In genomic region chr7:105853931-105854419, GRCh38 we compare ENCODE assay signal across 11 cellular contexts. TPM values are rescaled to one million over a fixed set of nuclear protein-coding genes. Genes with fewer than 3 reads are reported as not detected.
DNase-seq lines count a peak whose midpoint lies in the region; ATAC-seq and TF ChIP-seq lines count a peak whose summit lies in the region.
"Had no signal": no experiment of that assay in that cellular context is flagged by ENCODE, and none has a peak within 500 bp of the region (broad histone marks: within the 10 kb centered on the region; RNA-seq: fewer than 3 reads in every experiment).

No MANE protein-coding gene starts in this region.

- peaks cover under 1% of the 10 kb centered on the region for H3K36me3 Mint-ChIP-seq in activated T-helper 2 cell treated with anti-CD3 and anti-CD28 coated beads, Interferon-gamma antibody, Interleukin-2, Interleukin-4, amounts not matched to agents 10 μg/mL and 5 μg/mL and 100 μg/mL, durations not matched to agents 14 hours and 24 hours and 36 hours (ENCODE audit: low read depth)

- no peaks in the 10 kb centered on the region for H3K9me3 ChIP-seq in vagina
- H3K9me3 ChIP-seq: gastrocnemius medialis had no signal

- no peak for TF ChIP-seq CTCF in vagina (IDR thresholded peaks at IDR 0.05)

- TF ChIP-seq POLR2A in vagina (IDR thresholded peaks at IDR 0.05), result no peak

- ATAC-seq in Right ventricle myocardium inferior, result peak; percentile 36
- no peak for ATAC-seq in GM18870 (IDR thresholded peaks at IDR 0.05; ENCODE audit: unreplicated experiment)
- ATAC-seq: activated T-cell treated with anti-CD3 and anti-CD28 coated beads, Interleukin-2, amount 50 U/mL, for 4 hours had no signal

- peaks cover 20% of the 10 kb centered on the region for H3K4me1 ChIP-seq in vagina
- H3K4me1 ChIP-seq: gastrocnemius medialis had no signal

- H3K4me1 Mint-ChIP-seq in activated T-helper 2 cell treated with anti-CD3 and anti-CD28 coated beads, Interferon-gamma antibody, Interleukin-2, Interleukin-4, amounts not matched to agents 10 μg/mL and 5 μg/mL and 100 μg/mL, durations not matched to agents 14 hours and 24 hours and 36 hours (ENCODE audit: low read depth), result peaks cover 51% of the 10 kb centered on the region

- peak overlapping the region in 1 of 2 donors; percentile 8 for H3K4me3 ChIP-seq in vagina
- H3K4me3 ChIP-seq: gastrocnemius medialis, lung had no signal

- H3K27ac Mint-ChIP-seq in activated T-helper 2 cell treated with anti-CD3 and anti-CD28 coated beads, Interferon-gamma antibody, Interleukin-2, Interleukin-4, amounts not matched to agents 10 μg/mL and 5 μg/mL and 100 μg/mL, durations not matched to agents 14 hours and 24 hours and 36 hours, result no peak overlapping the region

- H3K4me3 Mint-ChIP-seq in activated T-helper 2 cell treated with anti-CD3 and anti-CD28 coated beads, Interferon-gamma antibody, Interleukin-2, Interleukin-4, amounts not matched to agents 10 μg/mL and 5 μg/mL and 100 μg/mL, durations not matched to agents 14 hours and 24 hours and 36 hours (ENCODE audit: low read depth), result no peak overlapping the region
- H3K4me3 Mint-ChIP-seq: activated T-cell treated with anti-CD3 and anti-CD28 coated beads, Interleukin-2, amount 50 U/mL, for 4 hours had no signal

- no peaks in the 10 kb centered on the region for H3K27me3 ChIP-seq in vagina
- H3K27me3 ChIP-seq: gastrocnemius medialis had no signal

- DNase-seq in Right ventricle myocardium inferior (ENCODE audit: missing footprints) (no peak), cardiac septum (ENCODE audit: low spot score) (no peak), iPS-NIHi11 (ENCODE audit: low spot score) (peak; percentile 19), vagina (ENCODE audit: extremely low spot score in 2 of 2) (peak in 1 of 2 donors; percentile 89), SW 1271 (lab: John Stamatoyannopoulos, UW) (no peak)
- DNase-seq in activated CD8-positive, alpha-beta memory T cell treated with anti-CD3 and anti-CD28 coated beads, Interleukin-2, amount 50 U/mL, for 48 hours, result peak; percentile 37
- DNase-seq in activated T-helper 2 cell treated with anti-CD3 and anti-CD28 coated beads, Interferon-gamma antibody, Interleukin-2, Interleukin-4, amounts not matched to agents 10 μg/mL and 5 μg/mL and 100 μg/mL, durations not matched to agents 14 hours and 24 hours and 36 hours (ENCODE audit: low spot score), result no peak
- DNase-seq: activated T-cell treated with anti-CD3 and anti-CD28 coated beads, Interleukin-2, amount 50 U/mL, for 4 hours; gastrocnemius medialis had no signal

- H3K9me3 Mint-ChIP-seq in activated T-helper 2 cell treated with anti-CD3 and anti-CD28 coated beads, Interferon-gamma antibody, Interleukin-2, Interleukin-4, amounts not matched to agents 10 μg/mL and 5 μg/mL and 100 μg/mL, durations not matched to agents 14 hours and 24 hours and 36 hours, result no peaks in the 10 kb centered on the region
- H3K9me3 Mint-ChIP-seq: activated T-cell treated with anti-CD3 and anti-CD28 coated beads, Interleukin-2, amount 50 U/mL, for 4 hours had no signal

- H3K36me3 ChIP-seq in vagina, result no peaks in the 10 kb centered on the region
- H3K36me3 ChIP-seq: gastrocnemius medialis had no signal

- peak overlapping the region; percentile 73 for H3K27ac ChIP-seq in vagina
- H3K27ac ChIP-seq: gastrocnemius medialis had no signal

- no peaks in the 10 kb centered on the region for H3K27me3 Mint-ChIP-seq in activated T-helper 2 cell treated with anti-CD3 and anti-CD28 coated beads, Interferon-gamma antibody, Interleukin-2, Interleukin-4, amounts not matched to agents 10 μg/mL and 5 μg/mL and 100 μg/mL, durations not matched to agents 14 hours and 24 hours and 36 hours (ENCODE audit: low read depth)

- intact Hi-C loops in Right ventricle myocardium inferior (cut with DNase I), result no loop called here
- intact Hi-C loops in cardiac septum (cut with DNase I), result no loop called here
- intact Hi-C loops in vagina (cut with DNase I), result no loop called here
- intact Hi-C loops in activated T-helper 2 cell treated with anti-CD3 and anti-CD28 coated beads, Interferon-gamma antibody, Interleukin-2, Interleukin-4, amounts not matched to agents 10 μg/mL and 5 μg/mL and 100 μg/mL, durations not matched to agents 14 hours and 24 hours and 36 hours (cut with micrococcal nuclease), result no loop called here

RNA-seq across cellular contexts. Expression of gene ATXN7L1, which starts 22.4 kb away (rescaled TPM):
- total RNA-seq in Right ventricle myocardium inferior, result 6.7 TPM
- 5.5 TPM for total RNA-seq in cardiac septum
- 16.2 TPM for total RNA-seq in vagina
- 11.1 and 12.4 TPM in 2 replicates for total RNA-seq in activated T-helper 2 cell treated with anti-CD3 and anti-CD28 coated beads, Interferon-gamma antibody, Interleukin-2, Interleukin-4, amounts not matched to agents 10 μg/mL and 5 μg/mL and 100 μg/mL, durations not matched to agents 14 hours and 24 hours and 36 hours

Comparison
In these comparisons a context has a peak if more than half of its experiments do, and no peak if none do; other contexts are left out.
1. DNase-seq: peak in activated CD8-positive, alpha-beta memory T cell treated with anti-CD3 and anti-CD28 coated beads, Interleukin-2, amount 50 U/mL, for 48 hours (single experiment) and iPS-NIHi11 (single experiment); none in Right ventricle myocardium inferior (single experiment), cardiac septum (single experiment), activated T-helper 2 cell treated with anti-CD3 and anti-CD28 coated beads, Interferon-gamma antibody, Interleukin-2, Interleukin-4, amounts not matched to agents 10 μg/mL and 5 μg/mL and 100 μg/mL, durations not matched to agents 14 hours and 24 hours and 36 hours (single experiment) and SW 1271 (0 of 2).